ENCODE assay signal across 1 cellular context in the genomic region with DNA sequence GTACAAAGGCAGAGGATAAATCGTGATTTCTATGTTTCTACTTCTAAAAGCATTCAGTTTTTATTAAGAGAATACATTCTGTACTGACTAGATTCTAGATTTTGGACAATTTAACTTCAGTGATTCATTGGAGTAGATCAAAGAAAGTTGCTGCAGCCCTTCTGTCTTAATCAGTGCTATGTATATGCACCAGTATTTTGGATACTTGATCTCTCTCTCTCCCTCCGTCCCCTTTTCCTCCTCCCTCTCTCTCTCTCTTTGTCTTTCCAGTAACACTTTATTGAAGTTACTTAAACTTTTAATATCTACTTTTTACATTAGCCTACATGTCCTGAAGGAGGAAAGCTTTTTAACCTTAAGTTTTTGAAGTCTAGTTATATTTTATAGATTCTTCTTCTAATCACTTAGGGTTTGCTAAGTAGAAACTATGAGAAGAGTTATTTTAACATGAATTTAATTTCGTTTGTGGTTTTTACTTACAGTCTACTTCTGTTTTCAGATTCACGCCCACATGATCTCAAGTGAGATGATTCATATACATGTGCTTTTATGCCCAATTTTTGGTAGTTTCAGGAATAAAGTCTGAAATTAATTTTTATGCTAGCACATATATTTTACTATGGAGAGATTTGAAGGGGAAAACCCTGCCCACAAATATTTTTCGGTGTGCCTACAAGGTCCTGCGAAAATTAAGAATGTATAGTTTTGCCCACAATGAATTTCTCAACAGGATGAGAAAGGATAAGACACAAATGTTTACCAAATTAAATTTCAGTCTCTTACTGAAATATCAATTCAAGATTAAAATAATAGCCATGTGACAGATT.
TF ChIP-seq lines count a peak whose summit lies in the region.

No MANE protein-coding gene starts in this region.

TF ChIP-seq in HepG2, 621 proteins besides CTCF, POLR2A, EP300 and RAD21 (continued from another document):
- TF ChIP-seq ARID5B (CRISPR knock-in tag; IDR thresholded peaks at IDR 0.05) = no peak
- TF ChIP-seq ZNF556 (CRISPR knock-in tag; IDR thresholded peaks at IDR 0.05; ENCODE audit: borderline replicate concordance) = no peak
- TF ChIP-seq ZNF546 (CRISPR knock-in tag; conservative IDR thresholded peaks at IDR 0.05) = no peak
- TF ChIP-seq KLF13 (CRISPR knock-in tag; IDR thresholded peaks at IDR 0.05) = no peak
- TF ChIP-seq ZSCAN22 (CRISPR knock-in tag; IDR thresholded peaks at IDR 0.05) = no peak
- TF ChIP-seq SMC3 (IDR thresholded peaks at IDR 0.05; ENCODE audit: low read length) = no peak
